ENCODE assay signal across 8 cellular contexts in the genomic region with DNA sequence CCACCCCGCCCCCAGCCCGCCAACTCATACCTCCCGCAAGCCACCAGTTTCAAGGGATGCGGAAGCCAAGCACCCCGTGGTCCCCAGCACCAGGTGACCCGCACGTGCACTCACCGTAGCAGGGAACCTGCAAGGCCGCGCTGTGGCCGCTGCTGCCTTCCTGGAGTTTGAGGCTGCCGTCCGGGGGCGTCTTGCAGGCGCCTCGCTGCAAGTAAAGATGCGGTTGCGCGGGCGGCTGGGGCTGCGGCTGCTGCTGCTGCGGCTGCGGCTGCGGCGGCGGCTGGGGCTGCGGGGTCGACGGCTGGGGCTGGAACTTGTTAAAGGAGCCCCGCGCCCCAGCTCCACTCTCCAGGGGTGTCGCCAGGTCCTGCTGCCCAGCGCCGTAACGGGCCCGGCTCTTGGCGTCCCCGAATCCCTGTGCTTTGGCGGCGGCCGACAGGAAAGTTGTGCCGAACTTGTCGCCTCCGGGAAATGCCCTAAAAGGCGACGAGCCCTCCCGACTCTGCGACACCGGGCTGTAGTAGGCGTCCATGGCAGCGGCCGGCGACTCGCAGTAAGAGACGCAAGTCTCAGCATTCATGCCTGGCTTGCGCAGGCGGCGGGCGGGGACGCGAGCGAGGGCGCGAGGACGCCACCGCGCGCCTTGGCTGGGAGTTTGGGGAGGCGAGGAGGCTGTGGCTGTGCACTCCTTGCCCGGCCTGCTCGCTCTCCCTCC. TPM values are rescaled to one million over a fixed set of nuclear protein-coding genes. Genes with fewer than 3 reads are reported as not detected.
DNase-seq lines count a peak whose midpoint lies in the region; ATAC-seq and TF ChIP-seq lines count a peak whose summit lies in the region.

Gene ALX4, minus strand, starts transcription at position 657 of the 715 bp plus-strand sequence. Its CDS starts 77 bp downstream, at position 580.

- H3K36me3 ChIP-seq in gastrocnemius medialis, result no peaks in the 10 kb centered on the region

- H3K27me3 ChIP-seq in gastrocnemius medialis, result peaks cover 91 to 99% (median 97%) of the 10 kb centered on the region in 3 donors

- peak; percentile 52 for ATAC-seq in SK-N-SH treated with all-trans-retinoic acid at 6 μM for 48 hours
- peak in 1 of 2 donors; percentile 45 for ATAC-seq in gastrocnemius medialis
- ATAC-seq in HG02870 (IDR thresholded peaks at IDR 0.05; ENCODE audit: unreplicated experiment), result no peak

- intact Hi-C loops in gastrocnemius medialis (cut with DNase I; ENCODE audit: low total_unique reads), result no loop called here

- no peak for TF ChIP-seq CTCF in fibroblast of pulmonary artery (IDR thresholded peaks at IDR 0.05; ENCODE audit: low read length, missing control alignments)
- TF ChIP-seq CTCF in gastrocnemius medialis (IDR thresholded peaks at IDR 0.05 in 4 of 5, conservative IDR thresholded peaks at IDR 0.05 in 1 of 5), result no peak

- in situ Hi-C loops in gastrocnemius medialis (cut with MboI; ENCODE audit: low sequenced_read_pairs in 4 of 4), result no loop called here

- H3K4me3 ChIP-seq in fibroblast of pulmonary artery (replicated peaks; ENCODE audit: low read depth, low read length) (peak within 1 kb of the TSS; percentile 7), gastrocnemius medialis (peak within 1 kb of the TSS; percentile 49 to 54 (median 52))

- no peaks in the 10 kb centered on the region for H3K9me3 ChIP-seq in gastrocnemius medialis

- peaks cover 15 to 30% of the 10 kb centered on the region in 2 donors for H3K4me1 ChIP-seq in gastrocnemius medialis

- H3K27ac ChIP-seq in gastrocnemius medialis, result no peak within 1 kb of the TSS

- no peak for TF ChIP-seq POLR2A in gastrocnemius medialis (IDR thresholded peaks at IDR 0.05)

- DNase-seq in activated CD4-positive, alpha-beta T cell treated with anti-CD3 and anti-CD28 coated beads for 48 hours, result peak; percentile 56
- no peak for DNase-seq in activated CD4-positive, alpha-beta T cell treated with anti-CD3 and anti-CD28 coated beads, Interleukin-2, amount 50 U/mL, for 4 hours
- no peak for DNase-seq in fibroblast of pulmonary artery (ENCODE audit: low read depth)
- peak in 1 of 2 donors; percentile 25 for DNase-seq in gastrocnemius medialis
- DNase-seq in dedifferentiated amniotic fluid mesenchymal stem cell (ENCODE audit: extremely low spot score), result no peak
- no peak for DNase-seq in activated gamma-delta T cell (lab: John Stamatoyannopoulos, UW)

TF ChIP-seq in SK-N-SH treated with all-trans-retinoic acid at 6 μM for 48 hours, 23 proteins besides CTCF, POLR2A, EP300 and RAD21:
- no peak for TF ChIP-seq RARB (CRISPR knock-in tag; IDR thresholded peaks at IDR 0.05)
- no peak for TF ChIP-seq OSR1 (CRISPR knock-in tag; IDR thresholded peaks at IDR 0.05)

RNA-seq across cellular contexts. Expression of gene ALX4, which starts in this region (rescaled TPM):
- total RNA-seq in gastrocnemius medialis, result under 1 TPM in 2 of 4 donors, not detected in 2; 0.07 to 0.12 TPM
